In genomic region chr2:10048501-10049171, GRCh38 we compare ENCODE assay signal across 8 cellular contexts. TPM values are rescaled to one million over a fixed set of nuclear protein-coding genes. Genes with fewer than 3 reads are reported as not detected.
DNase-seq lines count a peak whose midpoint lies in the region; ATAC-seq, FAIRE-seq and TF ChIP-seq lines count a peak whose summit lies in the region.

No MANE protein-coding gene starts in this region.

- WGBS in stomach, 5 donors = 42 to 52% (median 50%) methylated on average over 10 of the region's 10 CpGs

- H3K27me3 ChIP-seq in left ventricle myocardium inferior (ENCODE audit: low read depth) (no peaks in the 10 kb centered on the region), stomach (no peaks in the 10 kb centered on the region)

- H3K4me3 ChIP-seq in NB4 (ENCODE audit: low read depth, low read length) (no peak overlapping the region), WI38 (ENCODE audit: low read depth, low read length) (no peak overlapping the region), left ventricle myocardium inferior (no peak overlapping the region), stomach (peak overlapping the region in 1 of 4 donors; percentile 32)

- H3K27ac ChIP-seq in left ventricle myocardium inferior (replicated peaks) (peak overlapping the region; percentile 9), stomach (peak overlapping the region in 3 of 5 donors; percentile 3 to 99 (median 26))

- H3K4me3 Mint-ChIP-seq in activated CD4-positive, alpha-beta T cell treated with anti-CD3 and anti-CD28 coated beads, Interleukin-2, amount 10 ng/mL, durations not matched to agents 7 days and 5 days = no peak overlapping the region

- intact Hi-C loops in left ventricle myocardium inferior (cut with micrococcal nuclease) (loop anchor here (5.0 kb wide), 1 partner anchor 66 kb away; no protein-coding TSS in a partner anchor), stomach (cut with DNase I; ENCODE audit: low total_unique reads) (loop anchor here (5.0 kb wide), 1 partner anchor 61 kb away; no protein-coding TSS in a partner anchor)

- CTCF ChIA-PET in activated CD4-positive, alpha-beta T cell treated with anti-CD3 and anti-CD28 coated beads, Interleukin-2, amount 10 ng/mL, durations not matched to agents 7 days and 5 days (lab: Charles Lee) = interaction anchor here (0.5 to 4.0 kb wide), 21 partner anchors 10 to 809 kb away, joined by 3 to 18 read pairs (median 4); no protein-coding TSS in a partner anchor

- no peak for TF ChIP-seq EP300 in stomach (IDR thresholded peaks at IDR 0.05)

- peaks cover 16% of the 10 kb centered on the region for H3K36me3 Mint-ChIP-seq in activated CD4-positive, alpha-beta T cell treated with anti-CD3 and anti-CD28 coated beads, Interleukin-2, amount 10 ng/mL, durations not matched to agents 7 days and 5 days (ENCODE audit: low read depth)

- H3K36me3 ChIP-seq in left ventricle myocardium inferior = peaks cover 72% of the 10 kb centered on the region
- peaks cover 35 to 75% (median 72%) of the 10 kb centered on the region in 4 donors for H3K36me3 ChIP-seq in stomach

- peaks cover 19% of the 10 kb centered on the region for H3K4me1 Mint-ChIP-seq in activated CD4-positive, alpha-beta T cell treated with anti-CD3 and anti-CD28 coated beads, Interleukin-2, amount 10 ng/mL, durations not matched to agents 7 days and 5 days

- TF ChIP-seq POLR2A in NB4 (IDR thresholded peaks at IDR 0.05; ENCODE audit: extremely low read depth, insufficient read length) (no peak), stomach (IDR thresholded peaks at IDR 0.05) (no peak)

- no peaks in the 10 kb centered on the region for H3K9me3 ChIP-seq in left ventricle myocardium inferior (replicated peaks)
- H3K9me3 ChIP-seq in stomach = no peaks in the 10 kb centered on the region

- H3K27ac Mint-ChIP-seq in activated CD4-positive, alpha-beta T cell treated with anti-CD3 and anti-CD28 coated beads, Interleukin-2, amount 10 ng/mL, durations not matched to agents 7 days and 5 days = no peak overlapping the region

- H3K4me1 ChIP-seq in left ventricle myocardium inferior = peaks cover 90% of the 10 kb centered on the region
- peaks cover 53 to 80% (median 72%) of the 10 kb centered on the region in 4 donors for H3K4me1 ChIP-seq in stomach

- ATAC-seq in GM18909 (IDR thresholded peaks at IDR 0.05; ENCODE audit: poor library complexity, unreplicated experiment) = no peak

- DNase-seq in activated CD4-positive, alpha-beta T cell treated with anti-CD3 and anti-CD28 coated beads, Interleukin-2, amount 10 ng/mL, durations not matched to agents 7 days and 5 days = peak; percentile 54
- no peak for DNase-seq in activated CD4-positive, alpha-beta T cell treated with anti-CD3 and anti-CD28 coated beads for 1 hour
- peak; percentile 70 for DNase-seq in NB4 (ENCODE audit: low read depth)
- no peak for DNase-seq in left ventricle myocardium inferior
- DNase-seq in stomach = no peak
- no peak for DNase-seq in GM19239 (ENCODE audit: insufficient read length, low spot score)

- no peaks in the 10 kb centered on the region for H3K27me3 Mint-ChIP-seq in activated CD4-positive, alpha-beta T cell treated with anti-CD3 and anti-CD28 coated beads, Interleukin-2, amount 10 ng/mL, durations not matched to agents 7 days and 5 days

- peak; percentile 58 for TF ChIP-seq CTCF in NB4 (IDR thresholded peaks at IDR 0.05; ENCODE audit: low read depth, low read length)
- TF ChIP-seq CTCF in WI38 (IDR thresholded peaks at IDR 0.05; ENCODE audit: low read depth, low read length) = peak; percentile 31; the same call in 1 of the 2 replicates
- peak; percentile 75 for TF ChIP-seq CTCF in left ventricle myocardium inferior (IDR thresholded peaks at IDR 0.05; ENCODE audit: borderline replicate concordance)
- peak in 5 of 7 experiments; percentile 35 to 68 (median 39) for TF ChIP-seq CTCF in stomach (IDR thresholded peaks at IDR 0.05)

- POLR2A ChIA-PET in activated CD4-positive, alpha-beta T cell treated with anti-CD3 and anti-CD28 coated beads, Interleukin-2, amount 10 ng/mL, durations not matched to agents 7 days and 5 days (lab: Charles Lee) = interaction anchor here (0.7 kb wide), 2 partner anchors 64 to 229 kb away, joined by 3 to 4 read pairs; no protein-coding TSS in a partner anchor

- H3K9me3 Mint-ChIP-seq in activated CD4-positive, alpha-beta T cell treated with anti-CD3 and anti-CD28 coated beads, Interleukin-2, amount 10 ng/mL, durations not matched to agents 7 days and 5 days = no peaks in the 10 kb centered on the region

- FAIRE-seq in GM19239 (lab: Jason Lieb, UNC) = no peak

RNA-seq across cellular contexts. Expression of gene KLF11, which starts 5.3 kb away (rescaled TPM):
- total RNA-seq in activated CD4-positive, alpha-beta T cell treated with anti-CD3 and anti-CD28 coated beads, Interleukin-2, amount 10 ng/mL, durations not matched to agents 7 days and 5 days = 1 to 10 TPM; 7.2 to 8.6 TPM
- total RNA-seq in left ventricle myocardium inferior = 20.8 TPM
- 10 to 100 TPM in 3 of 5 donors, 1 to 10 TPM in 2; 4.1 to 21.6 (median 17.1) TPM for total RNA-seq in stomach
- polyA plus RNA-seq in stomach = 10 to 100 TPM in 1 of 3 donors, 1 to 10 TPM in 2; 4.2 to 19.6 (median 7.0) TPM

RNA-seq across cellular contexts. Expression of gene CYS1, which starts 31.6 kb away (rescaled TPM):
- under 1 TPM; 0.15 to 0.17 TPM for total RNA-seq in activated CD4-positive, alpha-beta T cell treated with anti-CD3 and anti-CD28 coated beads, Interleukin-2, amount 10 ng/mL, durations not matched to agents 7 days and 5 days
- 3.3 TPM for total RNA-seq in left ventricle myocardium inferior
- total RNA-seq in stomach = 10 to 100 TPM in 2 of 5 donors, 1 to 10 TPM in 2, not detected in 1; 3.5 to 33.8 (median 9.1) TPM
- polyA plus RNA-seq in stomach = 1 to 10 TPM; 1.1 to 5.8 (median 2.4) TPM

Comparison
In these comparisons a context has a peak if more than half of its experiments do, and no peak if none do; other contexts are left out.
1. DNase-seq: peak in activated CD4-positive, alpha-beta T cell treated with anti-CD3 and anti-CD28 coated beads, Interleukin-2, amount 10 ng/mL, durations not matched to agents 7 days and 5 days (single experiment) and NB4 (single experiment); none in activated CD4-positive, alpha-beta T cell treated with anti-CD3 and anti-CD28 coated beads for 1 hour (single experiment), left ventricle myocardium inferior (single experiment), stomach (single experiment) and GM19239 (single experiment).
2. Peak in every context shown above with its lines, with median percentiles within 50 percentile points of each other: CTCF ChIP-seq.